In genomic region chr17:39867891-39868553, GRCh38 we compare ENCODE assay signal across 9 cellular contexts. TPM values are rescaled to one million over a fixed set of nuclear protein-coding genes. Genes with fewer than 3 reads are reported as not detected.
DNase-seq lines count a peak whose midpoint lies in the region; ATAC-seq and TF ChIP-seq lines count a peak whose summit lies in the region.
"Had no signal": no experiment of that assay in that cellular context is flagged by ENCODE, and none has a peak within 500 bp of the region (broad histone marks: within the 10 kb centered on the region; RNA-seq: fewer than 3 reads in every experiment).

Gene ZPBP2, plus strand, starts transcription at chr17:39868202. Its CDS starts 153 bp downstream, at chr17:39868355.

- H3K9me3 Mint-ChIP-seq in activated T-cell treated with anti-CD3 and anti-CD28 coated beads, Interleukin-2, amount 50 U/mL, for 24 hours: no peaks in the 10 kb centered on the region

- no peak for TF ChIP-seq POLR2A in transverse colon (IDR thresholded peaks at IDR 0.05)

- 42 to 58% methylated on average over 5 to 67 of the region's 67 CpGs for WGBS in transverse colon (ENCODE audit: low coverage in 1 of 2), 2 donors

- H3K4me1 ChIP-seq in mononuclear cell (ENCODE audit: insufficient read depth, low read length) (peaks cover 46% of the 10 kb centered on the region), transverse colon (peaks cover 2 to 17% (median 8%) of the 10 kb centered on the region in 4 donors), SJCRH30 (no peaks in the 10 kb centered on the region)

- no peaks in the 10 kb centered on the region for H3K27me3 Mint-ChIP-seq in activated T-cell treated with anti-CD3 and anti-CD28 coated beads, Interleukin-2, amount 50 U/mL, for 24 hours

- ATAC-seq in HG03280 (IDR thresholded peaks at IDR 0.05; ENCODE audit: unreplicated experiment): peak; percentile 11
- no peak for ATAC-seq in Right ventricle myocardium inferior
- ATAC-seq in GM19328 (IDR thresholded peaks at IDR 0.05; ENCODE audit: unreplicated experiment): no peak

- peaks cover 35% of the 10 kb centered on the region for H3K27me3 ChIP-seq in mononuclear cell (ENCODE audit: insufficient read depth, low read length)
- peaks cover 61% of the 10 kb centered on the region for H3K27me3 ChIP-seq in transverse colon
- no peaks in the 10 kb centered on the region for H3K27me3 ChIP-seq in SJCRH30

- TF ChIP-seq CTCF in transverse colon (IDR thresholded peaks at IDR 0.05): no peak

- in situ Hi-C loops in transverse colon (cut with MboI; ENCODE audit: low pct_ligation_motif_present in 1 of 4, low pct_unique_long_range_greater_than_20kb in 1 of 4, low sequenced_read_pairs in 3 of 4): no loop called here

- H3K4me3 ChIP-seq in mononuclear cell (ENCODE audit: low read length): peak within 1 kb of the TSS; percentile 22
- peak within 1 kb of the TSS in 1 of 4 donors; percentile 26 for H3K4me3 ChIP-seq in transverse colon
- no peak within 1 kb of the TSS for H3K4me3 ChIP-seq in SJCRH30

- peak within 1 kb of the TSS; percentile 62 for H3K4me3 Mint-ChIP-seq in activated T-cell treated with anti-CD3 and anti-CD28 coated beads, Interleukin-2, amount 50 U/mL, for 24 hours
- H3K4me3 Mint-ChIP-seq: brain had no signal

- intact Hi-C loops in transverse colon (cut with DNase I; ENCODE audit: low total_unique reads) (no loop called here), Right ventricle myocardium inferior (cut with DNase I) (loop anchor here (10.0 kb wide), 2 partner anchors 113 to 323 kb away; no protein-coding TSS in a partner anchor)

- no peaks in the 10 kb centered on the region for H3K9me3 ChIP-seq in mononuclear cell (ENCODE audit: low read depth, low read length)
- H3K9me3 ChIP-seq in transverse colon: no peaks in the 10 kb centered on the region
- no peaks in the 10 kb centered on the region for H3K9me3 ChIP-seq in SJCRH30 (replicated peaks)

- peaks cover 15% of the 10 kb centered on the region for H3K36me3 Mint-ChIP-seq in activated T-cell treated with anti-CD3 and anti-CD28 coated beads, Interleukin-2, amount 50 U/mL, for 24 hours (ENCODE audit: low read depth)
- H3K36me3 Mint-ChIP-seq: brain had no signal

- DNase-seq in activated T-cell treated with anti-CD3 and anti-CD28 coated beads, Interleukin-2, amount 50 U/mL, for 24 hours: peak; percentile 75
- DNase-seq in transverse colon (peak; percentile 15), Right ventricle myocardium inferior (ENCODE audit: missing footprints) (no peak), SJCRH30 (no peak)

- H3K36me3 ChIP-seq in transverse colon: no peaks in the 10 kb centered on the region
- H3K36me3 ChIP-seq in SJCRH30: no peaks in the 10 kb centered on the region

- H3K4me1 Mint-ChIP-seq in activated T-cell treated with anti-CD3 and anti-CD28 coated beads, Interleukin-2, amount 50 U/mL, for 24 hours (ENCODE audit: low read depth): peaks cover 52% of the 10 kb centered on the region

- peak within 1 kb of the TSS; percentile 96 for H3K27ac Mint-ChIP-seq in activated T-cell treated with anti-CD3 and anti-CD28 coated beads, Interleukin-2, amount 50 U/mL, for 24 hours
- H3K27ac Mint-ChIP-seq: brain had no signal

- no peak for TF ChIP-seq EP300 in transverse colon (IDR thresholded peaks at IDR 0.05; ENCODE audit: low read depth)

- H3K27ac ChIP-seq in transverse colon (peak within 1 kb of the TSS; percentile 9 to 71 (median 54)), SJCRH30 (no peak within 1 kb of the TSS)

RNA-seq across cellular contexts. Expression of gene ZPBP2, which starts in this region (rescaled TPM):
- total RNA-seq in mononuclear cell (not detected), transverse colon (under 1 TPM in 1 of 4 donors, not detected in 3; 0.27 TPM), Right ventricle myocardium inferior (not detected)
- not detected in 2 replicates for total RNA-seq in SJCRH30 (2014; rRNA removed; shearing (Covaris generic))
- total RNA-seq: renal cortical epithelial cell had no signal

Comparison
In these comparisons a context has a peak if more than half of its experiments do, and no peak if none do; other contexts are left out.
1. Peak in DNase-seq and H3K27ac ChIP-seq in transverse colon; RNA of the gene not detected or under 1 TPM.